In the genomic region with DNA sequence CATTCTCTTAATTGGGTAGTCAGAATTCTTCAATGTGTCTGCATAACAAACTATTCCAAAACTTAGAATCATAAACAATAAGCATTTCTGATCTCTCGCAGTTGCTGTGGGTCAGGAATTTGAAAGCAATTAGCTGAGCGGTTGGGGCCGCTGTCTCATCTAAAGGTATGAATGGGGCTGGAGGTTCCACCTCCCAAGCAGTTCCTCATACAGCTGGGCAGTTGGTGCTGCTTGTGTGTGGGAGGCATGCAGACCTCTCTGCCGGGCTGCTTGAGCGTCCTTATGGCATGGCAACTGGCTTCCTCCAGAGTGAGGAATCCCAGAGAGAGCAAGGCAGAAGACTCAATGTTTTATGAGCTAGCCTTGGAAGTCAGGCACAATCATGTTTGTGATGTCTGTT, we compare ENCODE assay signal across 22 cellular contexts. TPM values are rescaled to one million over a fixed set of nuclear protein-coding genes. Genes with fewer than 3 reads are reported as not detected.
DNase-seq lines count a peak whose midpoint lies in the region; ATAC-seq and TF ChIP-seq lines count a peak whose summit lies in the region.
"Had no signal": no experiment of that assay in that cellular context is flagged by ENCODE, and none has a peak within 500 bp of the region (broad histone marks: within the 10 kb centered on the region; RNA-seq: fewer than 3 reads in every experiment).

No MANE protein-coding gene starts in this region.

- H2AFZ ChIP-seq in PC-9, result no peak overlapping the region

- POLR2A ChIA-PET in activated CD4-positive, alpha-beta T cell treated with anti-CD3 and anti-CD28 coated beads for 36 hours (lab: Charles Lee), result interaction anchor here (0.6 kb wide), 1 partner anchor 461 kb away, joined by 3 read pairs; no protein-coding TSS in a partner anchor
- POLR2A ChIA-PET in PC-9 (lab: Charles Lee; ENCODE audit: unreplicated experiment), result no interaction called here

- no TSS peak for BruUV-seq in PC-9 (replicated peaks; lab: Mats Ljungman, UMichigan)

- H4K20me1 ChIP-seq in PC-9 (ENCODE audit: insufficient read depth), result no peaks in the 10 kb centered on the region
- H4K20me1 ChIP-seq: BLaER1 had no signal

- 0 out of 2 replicates have a peak, but pooled peaks cover 11% of the 10 kb centered on the region for H3F3A ChIP-seq in PC-9 (ENCODE audit: insufficient read depth, low read depth)

- H3K9me3 Mint-ChIP-seq in activated CD4-positive, alpha-beta T cell treated with anti-CD3 and anti-CD28 coated beads for 36 hours (ENCODE audit: low read depth), result peaks cover 5% of the 10 kb centered on the region
- H3K9me3 Mint-ChIP-seq in dendritic cell treated with granulocyte-macrophage colony-stimulating factor and Interleukin-4, amounts not matched to agents 40 ng/mL and 50 ng/mL, for 4 days, result peaks cover 12% of the 10 kb centered on the region
- H3K9me3 Mint-ChIP-seq: activated naive CD4-positive, alpha-beta T cell treated with anti-CD3 and anti-CD28 coated beads for 36 hours had no signal

- H3K27ac ChIP-seq in PC-9 (no peak overlapping the region), ovary (no peak overlapping the region), foreskin keratinocyte (no peak overlapping the region)
- H3K27ac ChIP-seq: BLaER1 had no signal

- H3K36me3 ChIP-seq in PC-9 (ENCODE audit: low read depth), result no peaks in the 10 kb centered on the region
- no peaks in the 10 kb centered on the region for H3K36me3 ChIP-seq in ovary
- H3K36me3 ChIP-seq: BLaER1, heart left ventricle, spleen, tibial nerve had no signal

- no peaks in the 10 kb centered on the region for H3K9me2 ChIP-seq in PC-9 (ENCODE audit: insufficient read depth)

- no peak for TF ChIP-seq POLR2A in ovary (IDR thresholded peaks at IDR 0.05)

- H3K27me3 Mint-ChIP-seq in activated CD4-positive, alpha-beta T cell treated with anti-CD3 and anti-CD28 coated beads for 36 hours, result no peaks in the 10 kb centered on the region
- peaks cover 13% of the 10 kb centered on the region for H3K27me3 Mint-ChIP-seq in dendritic cell treated with granulocyte-macrophage colony-stimulating factor and Interleukin-4, amounts not matched to agents 40 ng/mL and 50 ng/mL, for 4 days
- H3K27me3 Mint-ChIP-seq: brain, naive B cell had no signal

- TF ChIP-seq EP300 in ovary (IDR thresholded peaks at IDR 0.05), result no peak

- intact Hi-C loops in activated CD4-positive, alpha-beta T cell treated with anti-CD3 and anti-CD28 coated beads for 36 hours (cut with DNase I, micrococcal nuclease), result loop anchor here in 1 of 2 experiments (10.0 kb wide), 1 partner anchor 213 kb away; the partner anchor contains the start of genes CKS2 and SECISBP2
- intact Hi-C loops in PC-9 (cut with micrococcal nuclease; ENCODE audit: unreplicated experiment), result loop anchor here (10.0 kb wide), 1 partner anchor 93 kb away; no protein-coding TSS in a partner anchor
- intact Hi-C loops in dendritic cell treated with granulocyte-macrophage colony-stimulating factor and Interleukin-4, amounts not matched to agents 40 ng/mL and 50 ng/mL, for 4 days (cut with micrococcal nuclease), result no loop called here
- intact Hi-C loops in sciatic nerve (cut with DNase I), result no loop called here
- intact Hi-C loops in ovary (cut with DNase I), result no loop called here

- H3K27ac Mint-ChIP-seq in activated CD4-positive, alpha-beta T cell treated with anti-CD3 and anti-CD28 coated beads for 36 hours, result peak overlapping the region; percentile 45
- peak overlapping the region; percentile 65 for H3K27ac Mint-ChIP-seq in dendritic cell treated with granulocyte-macrophage colony-stimulating factor and Interleukin-4, amounts not matched to agents 40 ng/mL and 50 ng/mL, for 4 days
- H3K27ac Mint-ChIP-seq: activated naive CD4-positive, alpha-beta T cell treated with anti-CD3 and anti-CD28 coated beads for 36 hours; brain had no signal

- CTCF ChIA-PET in activated CD4-positive, alpha-beta T cell treated with anti-CD3 and anti-CD28 coated beads for 36 hours (lab: Charles Lee), result interaction anchor here (0.7 to 6.0 kb wide), 7 partner anchors 14 to 121 kb away, joined by 3 to 47 read pairs (median 3); no protein-coding TSS in a partner anchor
- CTCF ChIA-PET in PC-9 (lab: Charles Lee), result no interaction called here

- no peaks in the 10 kb centered on the region for H3K79me2 ChIP-seq in PC-9 (ENCODE audit: low read depth)

- peaks cover 40% of the 10 kb centered on the region for H3K4me1 ChIP-seq in PC-9 (replicated peaks; ENCODE audit: insufficient read depth)
- no peaks in the 10 kb centered on the region for H3K4me1 ChIP-seq in ovary (ENCODE audit: insufficient read depth)
- no peaks in the 10 kb centered on the region for H3K4me1 ChIP-seq in foreskin keratinocyte

- TF ChIP-seq CTCF in PC-9 (conservative IDR thresholded peaks at IDR 0.05) (no peak), ovary (IDR thresholded peaks at IDR 0.05) (no peak), foreskin keratinocyte (conservative IDR thresholded peaks at IDR 0.05) (no peak)

- H3K4me2 ChIP-seq in PC-9, result peak overlapping the region; percentile 39; the same call in 1 of the 2 replicates
- H3K4me2 ChIP-seq: BLaER1 had no signal

- H3K9me3 ChIP-seq in PC-9 (ENCODE audit: insufficient read depth, low read depth) (no peaks in the 10 kb centered on the region), ovary (no peaks in the 10 kb centered on the region)
- H3K9me3 ChIP-seq: heart left ventricle had no signal

- no peak for DNase-seq in activated CD4-positive, alpha-beta T cell treated with anti-CD3 and anti-CD28 coated beads for 36 hours
- DNase-seq in activated CD4-positive, alpha-beta T cell treated with anti-CD3 and anti-CD28 coated beads, Interleukin-2, amount 50 U/mL, for 1 hour, result no peak
- DNase-seq in PC-9 (no peak), sciatic nerve (ENCODE audit: low spot score) (peak; percentile 22), ovary (no peak), foreskin keratinocyte (no peak), ecto neural progenitor cell (ENCODE audit: low spot score) (no peak)
- DNase-seq: activated naive CD4-positive, alpha-beta T cell treated with anti-CD3 and anti-CD28 coated beads for 36 hours; DMS79; H7; heart left ventricle; islet precursor cell; KG1; naive B cell; NCI-H1092 treated with DMSO at 0.1 percent for 48 hours; NCI-H2171; NCI-H774; spleen had no signal

- H3K4me3 ChIP-seq in PC-9 (no peak overlapping the region), ovary (no peak overlapping the region)
- H3K4me3 ChIP-seq: BLaER1, heart left ventricle, tibial nerve had no signal

- WGBS in ovary, 3 donors, result 82 to 92% (median 84%) methylated on average over 5 of the region's 5 CpGs

- no peak overlapping the region for H3K4me3 Mint-ChIP-seq in activated CD4-positive, alpha-beta T cell treated with anti-CD3 and anti-CD28 coated beads for 36 hours
- H3K4me3 Mint-ChIP-seq in dendritic cell treated with granulocyte-macrophage colony-stimulating factor and Interleukin-4, amounts not matched to agents 40 ng/mL and 50 ng/mL, for 4 days, result no peak overlapping the region
- H3K4me3 Mint-ChIP-seq: brain, naive B cell had no signal

- no peaks in the 10 kb centered on the region for H3K27me3 ChIP-seq in PC-9 (ENCODE audit: insufficient read depth, low read depth)
- H3K27me3 ChIP-seq in ovary, result no peaks in the 10 kb centered on the region
- H3K27me3 ChIP-seq in foreskin keratinocyte, result peaks cover 5% of the 10 kb centered on the region
- H3K27me3 ChIP-seq: BLaER1, heart left ventricle, spleen, tibial nerve had no signal

- peaks cover 96% of the 10 kb centered on the region for H3K4me1 Mint-ChIP-seq in activated CD4-positive, alpha-beta T cell treated with anti-CD3 and anti-CD28 coated beads for 36 hours
- H3K4me1 Mint-ChIP-seq in dendritic cell treated with granulocyte-macrophage colony-stimulating factor and Interleukin-4, amounts not matched to agents 40 ng/mL and 50 ng/mL, for 4 days (ENCODE audit: low read depth), result peaks cover 97% of the 10 kb centered on the region

- ATAC-seq in activated CD4-positive, alpha-beta T cell treated with anti-CD3 and anti-CD28 coated beads for 36 hours, result no peak
- ATAC-seq in sciatic nerve (no peak), foreskin keratinocyte (no peak)
- ATAC-seq: heart left ventricle had no signal

- no peaks in the 10 kb centered on the region for H3K36me3 Mint-ChIP-seq in activated CD4-positive, alpha-beta T cell treated with anti-CD3 and anti-CD28 coated beads for 36 hours (ENCODE audit: low read depth)
- H3K36me3 Mint-ChIP-seq in dendritic cell treated with granulocyte-macrophage colony-stimulating factor and Interleukin-4, amounts not matched to agents 40 ng/mL and 50 ng/mL, for 4 days (ENCODE audit: low read depth), result no peaks in the 10 kb centered on the region
- H3K36me3 Mint-ChIP-seq: brain had no signal

RNA-seq across cellular contexts. Expression of gene SEMA4D, which starts 30.2 kb away (rescaled TPM):
- total RNA-seq in activated CD4-positive, alpha-beta T cell treated with anti-CD3 and anti-CD28 coated beads for 36 hours, result 100 to 1,000 TPM; 215 to 226 TPM
- total RNA-seq in PC-9 (2021), result 48.4 and 58.3 TPM in 2 replicates
- 35.8 TPM for total RNA-seq in sciatic nerve
- total RNA-seq in ovary, result 10 to 100 TPM; 11.1 to 27.2 (median 17.9) TPM
- 10 to 100 TPM in 1 of 2 donors, 1 to 10 TPM in 1; 6.0 to 10.4 TPM for polyA plus RNA-seq in ovary
- total RNA-seq in foreskin keratinocyte, result 1.9 TPM in 2 replicates
- 0.68 and 0.69 TPM in 2 replicates for polyA plus RNA-seq in foreskin keratinocyte
